In genomic region chr15:81327526-81327925, GRCh38 we compare ENCODE assay signal across 18 cellular contexts. TPM values are rescaled to one million over a fixed set of nuclear protein-coding genes. Genes with fewer than 3 reads are reported as not detected.
DNase-seq lines count a peak whose midpoint lies in the region; ATAC-seq and TF ChIP-seq lines count a peak whose summit lies in the region.
"Had no signal": no experiment of that assay in that cellular context is flagged by ENCODE, and none has a peak within 500 bp of the region (broad histone marks: within the 10 kb centered on the region; RNA-seq: fewer than 3 reads in every experiment).

No MANE protein-coding gene starts in this region.

- H3K36me3 ChIP-seq in SJSA1 = no peaks in the 10 kb centered on the region
- H3K36me3 ChIP-seq: colonic mucosa, esophagus squamous epithelium, thoracic aorta had no signal

- no peaks in the 10 kb centered on the region for H3K27me3 Mint-ChIP-seq in activated T-helper 17 cell treated with anti-CD3 and anti-CD28 coated beads, Interleukin-2, amount 50 U/mL, for 72 hours

- no peak overlapping the region for H3K27ac Mint-ChIP-seq in activated T-helper 17 cell treated with anti-CD3 and anti-CD28 coated beads, Interleukin-2, amount 50 U/mL, for 72 hours

- H3K4me1 Mint-ChIP-seq in activated T-helper 17 cell treated with anti-CD3 and anti-CD28 coated beads, Interleukin-2, amount 50 U/mL, for 72 hours = peaks cover 17% of the 10 kb centered on the region

- peak; percentile 64 for DNase-seq in H4 (ENCODE audit: low spot score)
- DNase-seq in SJSA1 (ENCODE audit: low read depth in 1 of 2, low spot score in 2 of 2) = peak in 1 of 2 experiments; percentile 82
- DNase-seq in fibroblast of the aortic adventitia (ENCODE audit: low read depth) = peak; percentile 84
- peak; percentile 85 for DNase-seq in stromal cell of bone marrow (ENCODE audit: low read depth)
- DNase-seq: activated CD8-positive, alpha-beta memory T cell treated with anti-CD3 and anti-CD28 coated beads for 24 hours; activated naive CD4-positive, alpha-beta T cell treated with Interleukin-2 at 50 U/mL for 16 hours; colonic mucosa; esophagus squamous epithelium; NCI-H1092 treated with DMSO at 0.1 percent for 48 hours; NCI-H510A; RPMI8226; stimulated activated CD4-positive, alpha-beta T cell treated with anti-CD3 and anti-CD28 coated beads, Interleukin-12 subunit alpha, Interleukin-12 subunit beta, amount 100 ng/mL, for 4 hours; T-helper 9 cell had no signal

- no peaks in the 10 kb centered on the region for H3K9me3 ChIP-seq in SJSA1 (replicated peaks)
- H3K9me3 ChIP-seq: colonic mucosa, esophagus squamous epithelium, thoracic aorta had no signal

- no peak for ATAC-seq in activated T-helper 17 cell treated with anti-CD3 and anti-CD28 coated beads, Interleukin-2, amount 50 U/mL, for 72 hours (replicated peaks)
- no peak for ATAC-seq in HG02623 (IDR thresholded peaks at IDR 0.05; ENCODE audit: unreplicated experiment)
- no peak for ATAC-seq in HG03095 (IDR thresholded peaks at IDR 0.05; ENCODE audit: unreplicated experiment)

- H3K4me3 ChIP-seq in SJSA1 = no peak overlapping the region
- H3K4me3 ChIP-seq in fibroblast of the aortic adventitia (ENCODE audit: low read depth, low read length) = no peak overlapping the region
- H3K4me3 ChIP-seq: colonic mucosa, esophagus squamous epithelium, thoracic aorta had no signal

- no peaks in the 10 kb centered on the region for H3K9me3 Mint-ChIP-seq in activated T-helper 17 cell treated with anti-CD3 and anti-CD28 coated beads, Interleukin-2, amount 50 U/mL, for 72 hours

- no peak for TF ChIP-seq CTCF in fibroblast of the aortic adventitia (IDR thresholded peaks at IDR 0.05; ENCODE audit: insufficient read depth, low read length)

- no peaks in the 10 kb centered on the region for H3K36me3 Mint-ChIP-seq in activated T-helper 17 cell treated with anti-CD3 and anti-CD28 coated beads, Interleukin-2, amount 50 U/mL, for 72 hours (ENCODE audit: low read depth)

- no peaks in the 10 kb centered on the region for H3K27me3 ChIP-seq in SJSA1 (replicated peaks)
- H3K27me3 ChIP-seq: colonic mucosa, esophagus squamous epithelium had no signal

- peaks cover 48% of the 10 kb centered on the region for H3K4me1 ChIP-seq in SJSA1 (replicated peaks)

- H3K27ac ChIP-seq in SJSA1 = peak overlapping the region; percentile 83
- H3K27ac ChIP-seq: colonic mucosa, esophagus squamous epithelium, HL-60, thoracic aorta had no signal

- no peak overlapping the region for H3K4me3 Mint-ChIP-seq in activated T-helper 17 cell treated with anti-CD3 and anti-CD28 coated beads, Interleukin-2, amount 50 U/mL, for 72 hours

RNA-seq across cellular contexts. Expression of gene STARD5, which starts 3.6 kb away (rescaled TPM):
- 2.9 and 3.2 TPM in 2 replicates for total RNA-seq in H4 (2014; rRNA removed; shearing (Covaris generic))
- total RNA-seq in SJSA1 (2014; rRNA removed; shearing (Covaris generic)) = 6.3 and 8.2 TPM in 2 replicates
- 6.1 and 8.8 TPM in 2 replicates for total RNA-seq in fibroblast of the aortic adventitia (ENCODE audit: low replicate concordance)
- 1 to 10 TPM; 5.9 to 8.8 TPM for total RNA-seq in activated T-helper 17 cell treated with anti-CD3 and anti-CD28 coated beads, Interleukin-2, amount 50 U/mL, for 72 hours

RNA-seq across cellular contexts. Expression of gene TMC3, which starts 46.5 kb away (rescaled TPM):
- not detected in 2 replicates for total RNA-seq in H4 (2014; rRNA removed; shearing (Covaris generic))
- total RNA-seq in SJSA1 (2014; rRNA removed; shearing (Covaris generic)) = 0.03 TPM in 1 of 2 replicates, not detected in the other
- under 0.01 TPM in 1 of 2 replicates, not detected in the other for total RNA-seq in fibroblast of the aortic adventitia (ENCODE audit: low replicate concordance)
- total RNA-seq in activated T-helper 17 cell treated with anti-CD3 and anti-CD28 coated beads, Interleukin-2, amount 50 U/mL, for 72 hours = not detected
- total RNA-seq: esophagus squamous epithelium had no signal
